28 cellular contexts compared by ENCODE assay signal in the genomic region with DNA sequence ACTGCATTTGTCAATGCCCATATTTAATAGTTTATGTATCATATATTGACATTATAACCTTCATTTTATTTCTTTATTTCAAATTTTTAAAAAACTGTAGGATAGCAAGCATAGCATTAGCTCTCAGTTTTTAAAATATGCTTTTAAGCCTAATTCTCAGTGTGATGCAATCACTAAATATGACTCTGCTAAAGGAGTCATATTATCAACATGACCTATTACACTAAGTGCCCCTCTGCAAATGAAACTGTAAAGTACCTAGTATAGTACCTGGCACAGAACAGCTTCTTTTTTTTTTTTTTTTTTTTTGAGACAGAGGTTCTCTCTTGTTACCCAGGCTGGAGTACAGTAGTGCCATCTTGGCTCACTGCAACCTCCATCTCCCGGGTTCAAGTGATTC.
A peak's percentile ranks its signal among the peaks of the same experiment; 100 is the strongest.
DNase-seq lines count a peak whose midpoint lies in the region; ATAC-seq, FAIRE-seq and TF ChIP-seq lines count a peak whose summit lies in the region.
"Had no signal": no experiment of that assay in that cellular context is flagged by ENCODE, and none has a peak within 500 bp of the region (broad histone marks: within the 10 kb centered on the region; RNA-seq: fewer than 3 reads in every experiment).

No MANE protein-coding gene starts in this region.

- no peak for DNase-seq in Right ventricle myocardium inferior (ENCODE audit: missing footprints)
- DNase-seq in cardiac septum (ENCODE audit: low spot score), result no peak
- DNase-seq in NCI-H1436 treated with DMSO at 0.1 percent for 48 hours (lab: John Stamatoyannopoulos, UW), result peak; percentile 16
- peak; percentile 51 for DNase-seq in bronchial epithelial cell (ENCODE audit: low read depth)
- no peak for DNase-seq in upper lobe of right lung
- DNase-seq in activated CD4-positive, alpha-beta T cell treated with anti-CD3 and anti-CD28 coated beads for 4 hours, result no peak
- DNase-seq in osteocyte (ENCODE audit: extremely low spot score, unreplicated experiment), result no peak
- DNase-seq in HuH-7 (ENCODE audit: low spot score), result no peak
- DNase-seq: ACHN; activated CD4-positive, alpha-beta T cell treated with anti-CD3 and anti-CD28 coated beads for 48 hours; activated T-cell treated with anti-CD3 and anti-CD28 coated beads, Interleukin-2, amount 50 U/mL, for 24 hours; body of pancreas; effector CD4-positive, alpha-beta T cell; GF-D8; mucosa of descending colon; NCI-H1930; NCI-H345; NCI-H774; pancreas; retina; stimulated activated CD4-positive, alpha-beta T cell treated with anti-CD3 and anti-CD28 coated beads, Interleukin-2, amount 100 ng/mL, for 24 hours; stomach had no signal

- no peak for FAIRE-seq in bronchial epithelial cell (lab: Jason Lieb, UNC)
- FAIRE-seq: pancreas had no signal

- peaks cover 9% of the 10 kb centered on the region for H3K4me1 Mint-ChIP-seq in osteocyte (ENCODE audit: unreplicated experiment)

- intact Hi-C loops in Right ventricle myocardium inferior (cut with DNase I), result no loop called here
- intact Hi-C loops in cardiac septum (cut with DNase I), result no loop called here
- intact Hi-C loops in upper lobe of right lung (cut with DNase I), result no loop called here

- ATAC-seq in Right ventricle myocardium inferior (peak; percentile 42), upper lobe of right lung (peak; percentile 56)
- ATAC-seq: body of pancreas, HCT116, mucosa of descending colon had no signal

- H3K27me3 ChIP-seq in bronchial epithelial cell (ENCODE audit: control insufficient read depth, insufficient read depth, low read length), result no peaks in the 10 kb centered on the region
- no peaks in the 10 kb centered on the region for H3K27me3 ChIP-seq in upper lobe of right lung
- H3K27me3 ChIP-seq: body of pancreas, pancreas, stomach, tibial nerve had no signal

- H3K36me3 Mint-ChIP-seq in osteocyte (ENCODE audit: unreplicated experiment), result peaks cover 27% of the 10 kb centered on the region

- no peaks in the 10 kb centered on the region for H3K9me3 ChIP-seq in upper lobe of right lung
- H3K9me3 ChIP-seq: body of pancreas, mucosa of descending colon, pancreas, stomach, tibial nerve had no signal

- H3K4me1 ChIP-seq in upper lobe of right lung, result peaks cover 21% of the 10 kb centered on the region
- H3K4me1 ChIP-seq: pancreas had no signal

- TF ChIP-seq CTCF in bronchial epithelial cell (IDR thresholded peaks at IDR 0.05; ENCODE audit: insufficient read depth, low read length, severe bottlenecking) (no peak), upper lobe of right lung (IDR thresholded peaks at IDR 0.05) (no peak), osteocyte (IDR thresholded peaks at IDR 0.05) (no peak)

- H3K27ac ChIP-seq in upper lobe of right lung, result no peak overlapping the region
- H3K27ac ChIP-seq: body of pancreas, epithelial cell of prostate, pancreas, RWPE1, stomach, tibial nerve had no signal

- no peaks in the 10 kb centered on the region for H3K9me3 Mint-ChIP-seq in osteocyte (ENCODE audit: unreplicated experiment)
- H3K9me3 Mint-ChIP-seq: activated T-cell treated with anti-CD3 and anti-CD28 coated beads, Interleukin-2, amount 50 U/mL, for 24 hours; nephron had no signal

- H3K27ac Mint-ChIP-seq in osteocyte (ENCODE audit: unreplicated experiment), result no peak overlapping the region
- H3K27ac Mint-ChIP-seq: activated T-cell treated with anti-CD3 and anti-CD28 coated beads, Interleukin-2, amount 50 U/mL, for 24 hours had no signal

- H3K27me3 Mint-ChIP-seq in osteocyte (ENCODE audit: unreplicated experiment), result no peaks in the 10 kb centered on the region
- H3K27me3 Mint-ChIP-seq: activated T-cell treated with anti-CD3 and anti-CD28 coated beads, Interleukin-2, amount 50 U/mL, for 24 hours had no signal

- no peak overlapping the region for H3K4me3 Mint-ChIP-seq in osteocyte (ENCODE audit: unreplicated experiment)
- H3K4me3 Mint-ChIP-seq: activated T-cell treated with anti-CD3 and anti-CD28 coated beads, Interleukin-2, amount 50 U/mL, for 24 hours; nephron had no signal

- peaks cover 1% of the 10 kb centered on the region for H3K36me3 ChIP-seq in bronchial epithelial cell (ENCODE audit: control insufficient read depth, insufficient read depth, low read length)
- H3K36me3 ChIP-seq in upper lobe of right lung, result peaks cover 14% of the 10 kb centered on the region

- H3K4me3 ChIP-seq in bronchial epithelial cell (ENCODE audit: low read depth, low read length) (no peak overlapping the region), upper lobe of right lung (no peak overlapping the region)
- H3K4me3 ChIP-seq: body of pancreas, lung, mucosa of descending colon, pancreas, stomach, tibial nerve had no signal

Comparison
In these comparisons a context has a peak if more than half of its experiments do, and no peak if none do; other contexts are left out.
1. DNase-seq: peak in NCI-H1436 treated with DMSO at 0.1 percent for 48 hours (single experiment) and bronchial epithelial cell (single experiment); none in Right ventricle myocardium inferior (single experiment), cardiac septum (single experiment), upper lobe of right lung (single experiment), activated CD4-positive, alpha-beta T cell treated with anti-CD3 and anti-CD28 coated beads for 4 hours (0 of 2), osteocyte (single experiment) and HuH-7 (single experiment).